ENCODE assay signal across 20 cellular contexts in genomic region chr14:93824518-93825234, GRCh38. TPM values are rescaled to one million over a fixed set of nuclear protein-coding genes. Genes with fewer than 3 reads are reported as not detected.
DNase-seq lines count a peak whose midpoint lies in the region; ATAC-seq and TF ChIP-seq lines count a peak whose summit lies in the region.
"Had no signal": no experiment of that assay in that cellular context is flagged by ENCODE, and none has a peak within 500 bp of the region (broad histone marks: within the 10 kb centered on the region; RNA-seq: fewer than 3 reads in every experiment).

No MANE protein-coding gene starts in this region.

- H3K27ac ChIP-seq in Karpas-422 (ENCODE audit: low read length): no peak overlapping the region
- H3K27ac ChIP-seq in upper lobe of right lung: no peak overlapping the region
- H3K27ac ChIP-seq: brain microvascular endothelial cell, heart left ventricle, SJCRH30, thyroid gland had no signal

- no peak overlapping the region for H3K27ac Mint-ChIP-seq in stimulated activated naive CD8-positive, alpha-beta T cell treated with anti-CD3 and anti-CD28 coated beads, Interleukin-15, amount 100 ng/mL, for 72 hours
- H3K27ac Mint-ChIP-seq in activated naive CD4-positive, alpha-beta T cell treated with anti-CD3 and anti-CD28 coated beads for 36 hours: no peak overlapping the region
- H3K27ac Mint-ChIP-seq: activated naive CD8-positive, alpha-beta T cell treated with anti-CD3 and anti-CD28 coated beads for 36 hours; stimulated activated naive B cell treated with anti-CD40 and anti-IgM and Interleukin-4, amounts not matched to agents 10 μg/mL and 1 μg/mL and 100 μg/mL, for 72 hours had no signal

- no peak overlapping the region for H2AFZ ChIP-seq in Karpas-422 (ENCODE audit: low read length)

- TF ChIP-seq CTCF in upper lobe of right lung (IDR thresholded peaks at IDR 0.05): no peak

- H3K9me2 ChIP-seq in Karpas-422 (replicated peaks; ENCODE audit: insufficient read depth, low read length): no peaks in the 10 kb centered on the region

- intact Hi-C loops in upper lobe of right lung (cut with DNase I): no loop called here
- intact Hi-C loops in activated naive CD4-positive, alpha-beta T cell treated with anti-CD3 and anti-CD28 coated beads for 36 hours (cut with micrococcal nuclease): no loop called here

- H3K4me1 Mint-ChIP-seq in stimulated activated naive CD8-positive, alpha-beta T cell treated with anti-CD3 and anti-CD28 coated beads, Interleukin-15, amount 100 ng/mL, for 72 hours: no peaks in the 10 kb centered on the region
- H3K4me1 Mint-ChIP-seq in activated naive CD4-positive, alpha-beta T cell treated with anti-CD3 and anti-CD28 coated beads for 36 hours (ENCODE audit: low read depth): no peaks in the 10 kb centered on the region
- H3K4me1 Mint-ChIP-seq: activated naive CD8-positive, alpha-beta T cell treated with anti-CD3 and anti-CD28 coated beads for 36 hours; stimulated activated naive B cell treated with anti-CD40 and anti-IgM and Interleukin-4, amounts not matched to agents 10 μg/mL and 1 μg/mL and 100 μg/mL, for 72 hours had no signal

- no peaks in the 10 kb centered on the region for H4K20me1 ChIP-seq in Karpas-422 (ENCODE audit: insufficient read depth, low read depth, low read length)

- peaks cover 25% of the 10 kb centered on the region for H3K27me3 Mint-ChIP-seq in stimulated activated naive CD8-positive, alpha-beta T cell treated with anti-CD3 and anti-CD28 coated beads, Interleukin-15, amount 100 ng/mL, for 72 hours
- peaks cover 14% of the 10 kb centered on the region for H3K27me3 Mint-ChIP-seq in activated naive CD4-positive, alpha-beta T cell treated with anti-CD3 and anti-CD28 coated beads for 36 hours (ENCODE audit: low read depth)

- peak overlapping the region; percentile 18 for H3K4me3 ChIP-seq in iPS-15b (ENCODE audit: low read depth, low read length)
- H3K4me3 ChIP-seq in Karpas-422 (ENCODE audit: low read length): no peak overlapping the region
- H3K4me3 ChIP-seq in upper lobe of right lung: no peak overlapping the region
- H3K4me3 ChIP-seq: heart left ventricle, SJCRH30, thyroid gland had no signal

- H3K4me1 ChIP-seq in iPS-15b (ENCODE audit: control insufficient read depth, insufficient read depth, low read length): no peaks in the 10 kb centered on the region
- no peaks in the 10 kb centered on the region for H3K4me1 ChIP-seq in Karpas-422 (ENCODE audit: low read length)
- no peaks in the 10 kb centered on the region for H3K4me1 ChIP-seq in upper lobe of right lung
- H3K4me1 ChIP-seq: heart left ventricle, SJCRH30, thyroid gland had no signal

- no peak overlapping the region for H3K4me3 Mint-ChIP-seq in stimulated activated naive CD8-positive, alpha-beta T cell treated with anti-CD3 and anti-CD28 coated beads, Interleukin-15, amount 100 ng/mL, for 72 hours
- no peak overlapping the region for H3K4me3 Mint-ChIP-seq in activated naive CD4-positive, alpha-beta T cell treated with anti-CD3 and anti-CD28 coated beads for 36 hours
- H3K4me3 Mint-ChIP-seq: activated naive CD8-positive, alpha-beta T cell treated with anti-CD3 and anti-CD28 coated beads for 36 hours; stimulated activated naive B cell treated with anti-CD40 and anti-IgM and Interleukin-4, amounts not matched to agents 10 μg/mL and 1 μg/mL and 100 μg/mL, for 72 hours had no signal

- H3K9ac ChIP-seq in iPS-15b (ENCODE audit: low read depth, low read length): no peak overlapping the region
- H3K9ac ChIP-seq in Karpas-422 (ENCODE audit: low read length): no peak overlapping the region

- no peaks in the 10 kb centered on the region for H3K9me3 Mint-ChIP-seq in stimulated activated naive CD8-positive, alpha-beta T cell treated with anti-CD3 and anti-CD28 coated beads, Interleukin-15, amount 100 ng/mL, for 72 hours
- H3K9me3 Mint-ChIP-seq in activated naive CD4-positive, alpha-beta T cell treated with anti-CD3 and anti-CD28 coated beads for 36 hours: no peaks in the 10 kb centered on the region
- H3K9me3 Mint-ChIP-seq: activated naive CD8-positive, alpha-beta T cell treated with anti-CD3 and anti-CD28 coated beads for 36 hours had no signal

- no peaks in the 10 kb centered on the region for H3K36me3 Mint-ChIP-seq in activated naive CD4-positive, alpha-beta T cell treated with anti-CD3 and anti-CD28 coated beads for 36 hours (ENCODE audit: low read depth)
- H3K36me3 Mint-ChIP-seq: activated naive CD8-positive, alpha-beta T cell treated with anti-CD3 and anti-CD28 coated beads for 36 hours; stimulated activated naive B cell treated with anti-CD40 and anti-IgM and Interleukin-4, amounts not matched to agents 10 μg/mL and 1 μg/mL and 100 μg/mL, for 72 hours had no signal

- H3K79me2 ChIP-seq in Karpas-422 (ENCODE audit: low read length): no peaks in the 10 kb centered on the region

- DNase-seq in stimulated activated naive CD8-positive, alpha-beta T cell treated with anti-CD3 and anti-CD28 coated beads, Interleukin-15, amount 100 ng/mL, for 72 hours: no peak
- DNase-seq in stimulated activated naive CD8-positive, alpha-beta T cell treated with anti-CD3 and anti-CD28 coated beads, Interleukin-15, Interleukin-2, amounts not matched to agents 100 U/mL and 50 U/mL, for 24 hours: no peak
- DNase-seq in NCI-H1092 (lab: John Stamatoyannopoulos, UW) (peak; percentile 32), Karpas-422 (no peak), upper lobe of right lung (no peak)
- DNase-seq in activated naive CD4-positive, alpha-beta T cell treated with anti-CD3 and anti-CD28 coated beads for 36 hours: no peak
- DNase-seq: activated naive CD8-positive, alpha-beta T cell treated with anti-CD3 and anti-CD28 coated beads for 36 hours; AML-193; brain microvascular endothelial cell; COR-L47; heart left ventricle; kidney; mammary epithelial cell; NCI-H1930; NCI-H526 treated with DMSO at 0.1 percent for 48 hours; SJCRH30; stimulated activated naive B cell treated with anti-CD40 and anti-IgM and Interleukin-4, amounts not matched to agents 10 μg/mL and 1 μg/mL and 100 μg/mL, for 72 hours; thyroid gland had no signal

- no peaks in the 10 kb centered on the region for H3K36me3 ChIP-seq in iPS-15b (ENCODE audit: control insufficient read depth, insufficient read depth, low read length)
- no peaks in the 10 kb centered on the region for H3K36me3 ChIP-seq in Karpas-422 (ENCODE audit: insufficient read depth, low read length)
- H3K36me3 ChIP-seq in upper lobe of right lung: no peaks in the 10 kb centered on the region
- H3K36me3 ChIP-seq: brain microvascular endothelial cell, heart left ventricle, SJCRH30, thyroid gland had no signal

- CTCF ChIA-PET in activated naive CD4-positive, alpha-beta T cell treated with anti-CD3 and anti-CD28 coated beads for 36 hours (lab: Charles Lee): no interaction called here

- peak; percentile 20 for ATAC-seq in stimulated activated naive CD8-positive, alpha-beta T cell treated with anti-CD3 and anti-CD28 coated beads, Interleukin-15, amount 100 ng/mL, for 72 hours
- no peak for ATAC-seq in stimulated activated naive CD8-positive, alpha-beta T cell treated with anti-CD3 and anti-CD28 coated beads, Interleukin-15, Interleukin-2, amounts not matched to agents 100 U/mL and 50 U/mL, for 24 hours
- ATAC-seq in upper lobe of right lung: no peak
- ATAC-seq: stimulated activated naive B cell treated with anti-CD40 and anti-IgM and Interleukin-4, amounts not matched to agents 10 μg/mL and 1 μg/mL and 100 μg/mL, for 72 hours had no signal

- H3K27me3 ChIP-seq in iPS-15b (ENCODE audit: control insufficient read depth, insufficient read depth, low read length): no peaks in the 10 kb centered on the region
- H3K27me3 ChIP-seq in Karpas-422 (ENCODE audit: low read length): no peaks in the 10 kb centered on the region
- H3K27me3 ChIP-seq in upper lobe of right lung: peaks cover 19% of the 10 kb centered on the region
- H3K27me3 ChIP-seq: brain microvascular endothelial cell, SJCRH30, thyroid gland had no signal

- no peak overlapping the region for H3K4me2 ChIP-seq in Karpas-422 (ENCODE audit: low read depth, low read length, poor library complexity, severe bottlenecking)

- H3K9me3 ChIP-seq in iPS-15b (ENCODE audit: control insufficient read depth, insufficient read depth, low read length): no peaks in the 10 kb centered on the region
- no peaks in the 10 kb centered on the region for H3K9me3 ChIP-seq in Karpas-422 (ENCODE audit: low read length)
- H3K9me3 ChIP-seq in upper lobe of right lung: no peaks in the 10 kb centered on the region
- H3K9me3 ChIP-seq: heart left ventricle, SJCRH30, thyroid gland had no signal

RNA-seq across cellular contexts. Expression of gene PRIMA1, which starts 36.4 kb away (rescaled TPM):
- not detected in 2 replicates for total RNA-seq in Karpas-422 (2014; rRNA removed; shearing (Covaris generic); ENCODE audit: low replicate concordance)
- 1.9 TPM for total RNA-seq in upper lobe of right lung
- not detected for total RNA-seq in activated naive CD4-positive, alpha-beta T cell treated with anti-CD3 and anti-CD28 coated beads for 36 hours
- total RNA-seq: activated naive CD8-positive, alpha-beta T cell treated with anti-CD3 and anti-CD28 coated beads for 36 hours; SJCRH30; T-helper 2 cell treated with Interferon-gamma antibody and Interleukin-4, amounts not matched to agents 100 ng/mL and 5 ng/mL, for 36 hours had no signal
